In genomic region chr13:106535552-106536243, GRCh38 we compare ENCODE assay signal across 8 cellular contexts. TPM values are rescaled to one million over a fixed set of nuclear protein-coding genes. Genes with fewer than 3 reads are reported as not detected.
DNase-seq lines count a peak whose midpoint lies in the region; ATAC-seq and TF ChIP-seq lines count a peak whose summit lies in the region.

Gene EFNB2 (minus strand): TSS chr13:106535662. CDS start chr13:106534964, 698 bp downstream.

- no CpG with 5 or more reads among the region's 102 CpGs for WGBS in gastroesophageal sphincter (ENCODE audit: low coverage in 1 of 2), 2 donors

- H3K36me3 Mint-ChIP-seq in activated naive CD4-positive, alpha-beta T cell treated with anti-CD3 and anti-CD28 coated beads, Interleukin-2, amount 10 ng/mL, durations not matched to agents 7 days and 5 days: peaks cover 4% of the 10 kb centered on the region

- H3K4me3 ChIP-seq in LNCaP clone FGC (ENCODE audit: low read depth, low read length): peak within 1 kb of the TSS; percentile 72
- H3K4me3 ChIP-seq in gastroesophageal sphincter: peak within 1 kb of the TSS; percentile 56 to 62

- TF ChIP-seq POLR2A in gastroesophageal sphincter (IDR thresholded peaks at IDR 0.05): peak; percentile 82 to 96

- peaks cover 48% of the 10 kb centered on the region for H3K27me3 Mint-ChIP-seq in activated naive CD4-positive, alpha-beta T cell treated with anti-CD3 and anti-CD28 coated beads, Interleukin-2, amount 10 ng/mL, durations not matched to agents 7 days and 5 days

- H3K27ac Mint-ChIP-seq in activated naive CD4-positive, alpha-beta T cell treated with anti-CD3 and anti-CD28 coated beads, Interleukin-2, amount 10 ng/mL, durations not matched to agents 7 days and 5 days: peak within 1 kb of the TSS; percentile 68

- no peaks in the 10 kb centered on the region for H3K9me3 Mint-ChIP-seq in activated naive CD4-positive, alpha-beta T cell treated with anti-CD3 and anti-CD28 coated beads, Interleukin-2, amount 10 ng/mL, durations not matched to agents 7 days and 5 days

- H3K27me3 ChIP-seq in gastroesophageal sphincter: no peaks in the 10 kb centered on the region

- no peak for TF ChIP-seq EP300 in gastroesophageal sphincter (IDR thresholded peaks at IDR 0.05)

- TF ChIP-seq CTCF in LNCaP clone FGC (IDR thresholded peaks at IDR 0.05; ENCODE audit: control insufficient read depth, extremely low read depth, insufficient read depth) (0 out of 2 replicates have a peak, but pooled peaks have one; percentile 21), gastroesophageal sphincter (IDR thresholded peaks at IDR 0.05) (no peak)

- no peaks in the 10 kb centered on the region for H3K9me3 ChIP-seq in gastroesophageal sphincter

- CTCF ChIA-PET in activated naive CD4-positive, alpha-beta T cell treated with anti-CD3 and anti-CD28 coated beads, Interleukin-2, amount 10 ng/mL, durations not matched to agents 7 days and 5 days (lab: Charles Lee): interaction anchor here (0.7 to 2.1 kb wide), 10 partner anchors 11 to 307 kb away, joined by 3 to 8 read pairs (median 4); no protein-coding TSS in a partner anchor

- H3K27ac ChIP-seq in gastroesophageal sphincter (peak within 1 kb of the TSS; percentile 11 to 89 (median 81)), substantia nigra (ENCODE audit: low read depth, low read length, poor library complexity, severe bottlenecking) (peak within 1 kb of the TSS; percentile 66)

- in situ Hi-C loops in SK-MEL-5 (cut with HindIII; ENCODE audit: low pct_unique_long_range_greater_than_20kb, low sequenced_read_pairs): no loop called here

- H3K4me1 Mint-ChIP-seq in activated naive CD4-positive, alpha-beta T cell treated with anti-CD3 and anti-CD28 coated beads, Interleukin-2, amount 10 ng/mL, durations not matched to agents 7 days and 5 days: peaks cover 18% of the 10 kb centered on the region

- peaks cover 0 to 45% (median 0%) of the 10 kb centered on the region in 3 donors for H3K4me1 ChIP-seq in gastroesophageal sphincter

- peak within 1 kb of the TSS; percentile 87 for H3K4me3 Mint-ChIP-seq in activated naive CD4-positive, alpha-beta T cell treated with anti-CD3 and anti-CD28 coated beads, Interleukin-2, amount 10 ng/mL, durations not matched to agents 7 days and 5 days

- peak; percentile 47 for DNase-seq in GF-D8 (lab: John Stamatoyannopoulos, UW)
- DNase-seq in H4 (ENCODE audit: low spot score): peak; percentile 75
- peak; percentile 65 for DNase-seq in LNCaP clone FGC (ENCODE audit: low read depth)
- DNase-seq in SK-MEL-5 (ENCODE audit: low read depth, low spot score): peak; percentile 85
- peak; percentile 90 for DNase-seq in activated naive CD4-positive, alpha-beta T cell treated with anti-CD3 and anti-CD28 coated beads, Interleukin-2, amount 10 ng/mL, durations not matched to agents 7 days and 5 days
- peak; percentile 69 for DNase-seq in non-pigmented ciliary epithelial cell (ENCODE audit: low read depth)
- peak; percentile 48 to 95 (median 79) for DNase-seq in substantia nigra (lab: John Stamatoyannopoulos, UW)

- peaks cover 0 to 2% of the 10 kb centered on the region in 2 donors for H3K36me3 ChIP-seq in gastroesophageal sphincter

- peak; percentile 93 for ATAC-seq in gastroesophageal sphincter

RNA-seq across cellular contexts. Expression of gene EFNB2, which starts in this region (rescaled TPM):
- 6.7 and 8.0 TPM in 2 replicates for total RNA-seq in H4 (2014; rRNA removed; shearing (Covaris generic))
- 0.24 and 0.45 TPM in 2 replicates for total RNA-seq in SK-MEL-5 (2014; rRNA removed; shearing (Covaris generic))
- 0.57 and 0.95 TPM in 2 replicates for polyA plus RNA-seq in SK-MEL-5 (2015; cell fraction: cytosol; rRNA removed)
- 0.18 and 0.26 TPM in 2 replicates for polyA plus RNA-seq in SK-MEL-5 (2015; cell fraction: nucleus; rRNA removed)
- total RNA-seq in gastroesophageal sphincter: 10 to 100 TPM; 13.7 to 39.7 (median 20.5) TPM

Comparison
In these comparisons a context has a peak if more than half of its experiments do, and no peak if none do; other contexts are left out.
1. Peak in every context shown above with its lines: DNase-seq, ATAC-seq, H3K4me3 ChIP-seq and H3K27ac ChIP-seq.
2. Peak in DNase-seq in SK-MEL-5; RNA of the gene not detected or under 1 TPM.